In the genomic region with DNA sequence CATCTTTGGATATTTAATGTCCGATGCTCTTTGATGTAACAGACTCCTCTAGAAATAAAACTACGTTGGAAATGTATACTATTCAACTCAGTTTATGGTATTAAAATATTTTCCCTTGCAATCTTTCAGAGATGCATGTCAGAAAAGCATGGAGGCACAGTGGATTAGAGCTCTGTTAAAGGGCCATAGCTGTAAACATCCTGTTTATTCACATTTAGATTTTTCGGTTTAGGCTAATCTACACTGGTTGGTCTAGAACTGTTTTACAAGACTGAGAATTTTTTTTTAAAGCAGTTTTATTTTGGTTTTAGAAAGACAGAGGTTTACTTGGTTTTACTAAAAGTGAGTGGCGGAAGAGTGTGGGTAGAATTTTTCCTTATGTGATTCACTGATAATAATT, we compare ENCODE assay signal across 19 cellular contexts.
"Had no signal": no experiment of that assay in that cellular context is flagged by ENCODE, and none has a peak within 500 bp of the region (broad histone marks: within the 10 kb centered on the region; RNA-seq: fewer than 3 reads in every experiment).

No MANE protein-coding gene starts in this region.

- H3K36me3 Mint-ChIP-seq: mesothelial cell of epicardium had no signal

- H3K4me1 ChIP-seq: lower lobe of right lung, stomach, upper lobe of left lung, uterus had no signal

- H3K27me3 Mint-ChIP-seq: memory B cell had no signal

- H3K9me3 ChIP-seq: left ventricle myocardium inferior, lower lobe of right lung, stomach, upper lobe of left lung, uterus had no signal

- H3K79me2 ChIP-seq: hepatocyte had no signal

- H3K4me2 ChIP-seq: hepatocyte had no signal

- DNase-seq: effector CD4-positive, alpha-beta T cell; foreskin melanocyte; head of caudate nucleus; left ventricle myocardium inferior; lower lobe of right lung; natural killer cell; posterior cingulate gyrus; stimulated activated CD4-positive, alpha-beta T cell treated with anti-CD3 and anti-CD28 coated beads, Interleukin-2, amount 100 ng/mL, for 24 hours; stimulated activated CD4-positive, alpha-beta T cell treated with anti-CD3 and anti-CD28 coated beads, Interleukin-4, amount 100 ng/mL, for 4 hours; stimulated activated naive CD4-positive, alpha-beta T cell; stomach; substantia nigra; upper lobe of left lung; uterus had no signal

- H3K4me1 Mint-ChIP-seq: memory B cell, natural killer cell had no signal

- H3K4me3 ChIP-seq: coronary artery, hepatocyte, left ventricle myocardium inferior, lower lobe of right lung, stomach, upper lobe of left lung, uterus had no signal

- H2AFZ ChIP-seq: hepatocyte had no signal

- H3K36me3 ChIP-seq: left ventricle myocardium inferior, uterus had no signal

- H3K9me3 Mint-ChIP-seq: memory B cell, mesothelial cell of epicardium, natural killer cell, neural crest cell had no signal

- H3K27ac Mint-ChIP-seq: memory B cell, mesothelial cell of epicardium, natural killer cell had no signal

- H3K4me3 Mint-ChIP-seq: memory B cell, mesothelial cell of epicardium, natural killer cell, neural crest cell had no signal

- H3K27me3 ChIP-seq: hepatocyte, stomach, upper lobe of left lung, uterus had no signal

- H3K27ac ChIP-seq: coronary artery, hepatocyte, left ventricle myocardium inferior, lower lobe of right lung, stomach, upper lobe of left lung, uterus had no signal
